15 cellular contexts compared by ENCODE assay signal in genomic region chr3:140816372-140816771, GRCh38.
DNase-seq lines count a peak whose midpoint lies in the region; ATAC-seq lines count a peak whose summit lies in the region.
"Had no signal": no experiment of that assay in that cellular context is flagged by ENCODE, and none has a peak within 500 bp of the region (broad histone marks: within the 10 kb centered on the region; RNA-seq: fewer than 3 reads in every experiment).

No MANE protein-coding gene starts in this region.

- in situ Hi-C loops in GM23248 (cut with MboI) = no loop called here

- no peaks in the 10 kb centered on the region for H3K79me2 ChIP-seq in GM23248 (ENCODE audit: insufficient read depth)

- no peaks in the 10 kb centered on the region for H3K27me3 ChIP-seq in GM23248 (replicated peaks; ENCODE audit: insufficient read depth)
- H3K27me3 ChIP-seq: upper lobe of left lung had no signal

- no peaks in the 10 kb centered on the region for H3K4me1 Mint-ChIP-seq in natural killer cell treated with Interleukin-12 subunit alpha and Interleukin-12 subunit beta and Interleukin-15 and Interleukin-18, amount 100 ng/mL, for 72 hours (ENCODE audit: low read depth in 2 of 2)

- no peaks in the 10 kb centered on the region for H3K36me3 ChIP-seq in GM23248 (ENCODE audit: low read depth)
- H3K36me3 ChIP-seq: upper lobe of left lung had no signal

- H3K9me3 Mint-ChIP-seq in natural killer cell treated with Interleukin-12 subunit alpha and Interleukin-12 subunit beta and Interleukin-15 and Interleukin-18, amount 100 ng/mL, for 72 hours = peaks cover 2% of the 10 kb centered on the region

- H3K9me3 ChIP-seq in GM23248 (ENCODE audit: low read depth) = no peaks in the 10 kb centered on the region
- H3K9me3 ChIP-seq: A549, upper lobe of left lung had no signal

- no peak overlapping the region for H2AFZ ChIP-seq in GM23248

- no peaks in the 10 kb centered on the region for H3K9me2 ChIP-seq in GM23248 (ENCODE audit: insufficient read depth)

- ATAC-seq in GM19328 (IDR thresholded peaks at IDR 0.05; ENCODE audit: unreplicated experiment) = peak; percentile 93
- ATAC-seq in HG02763 (IDR thresholded peaks at IDR 0.05; ENCODE audit: unreplicated experiment) = peak; percentile 83
- peak; percentile 95 for ATAC-seq in HG03520 (IDR thresholded peaks at IDR 0.05; ENCODE audit: unreplicated experiment)
- ATAC-seq in natural killer cell treated with Interleukin-12 subunit alpha and Interleukin-12 subunit beta and Interleukin-15 and Interleukin-18, amount 100 ng/mL, for 72 hours = no peak
- ATAC-seq: A549; activated CD4-positive, CD25-positive, alpha-beta regulatory T cell treated with anti-CD3 and anti-CD28 coated beads, Interleukin-2, amount 50 U/mL, for 24 hours; left ventricle myocardium superior had no signal

- no peaks in the 10 kb centered on the region for H4K20me1 ChIP-seq in GM23248 (ENCODE audit: insufficient read depth)

- H3K9ac ChIP-seq in GM23248 = no peak overlapping the region

- peak; percentile 41 for DNase-seq in CD1c-positive myeloid dendritic cell (ENCODE audit: extremely low spot score)
- no peak for DNase-seq in natural killer cell treated with Interleukin-12 subunit alpha and Interleukin-12 subunit beta and Interleukin-15 and Interleukin-18, amount 100 ng/mL, for 72 hours (ENCODE audit: low spot score)
- DNase-seq in stimulated activated CD4-positive, alpha-beta T cell treated with anti-CD3 and anti-CD28 coated beads, Interleukin-4, amount 100 ng/mL, for 4 hours = no peak
- DNase-seq in DMS79 (lab: John Stamatoyannopoulos, UW) = no peak
- no peak for DNase-seq in GM23248
- DNase-seq: activated naive CD4-positive, alpha-beta T cell; left ventricle myocardium superior; NCI-H1417 treated with DMSO at 0.1 percent for 48 hours; upper lobe of left lung had no signal

- H3K27ac ChIP-seq in GM23248 = no peak overlapping the region
- H3K27ac ChIP-seq: A549, upper lobe of left lung had no signal

- H3K4me2 ChIP-seq in GM23248 (ENCODE audit: unreplicated experiment) = no peak overlapping the region
- H3K4me2 ChIP-seq: A549 had no signal

- H3K27me3 Mint-ChIP-seq in natural killer cell treated with Interleukin-12 subunit alpha and Interleukin-12 subunit beta and Interleukin-15 and Interleukin-18, amount 100 ng/mL, for 72 hours = peaks cover 2 to 33% of the 10 kb centered on the region in 2 donors
- H3K27me3 Mint-ChIP-seq: progenitor cell of endocrine pancreas had no signal

- H3K36me3 Mint-ChIP-seq in natural killer cell treated with Interleukin-12 subunit alpha and Interleukin-12 subunit beta and Interleukin-15 and Interleukin-18, amount 100 ng/mL, for 72 hours = no peaks in the 10 kb centered on the region

- H3K4me3 ChIP-seq in GM23248 = no peak overlapping the region
- H3K4me3 ChIP-seq: A549, upper lobe of left lung had no signal

- no peaks in the 10 kb centered on the region for H3K4me1 ChIP-seq in GM23248 (ENCODE audit: insufficient read depth)
- H3K4me1 ChIP-seq: A549, upper lobe of left lung had no signal

- no peak overlapping the region for H3K4me3 Mint-ChIP-seq in natural killer cell treated with Interleukin-12 subunit alpha and Interleukin-12 subunit beta and Interleukin-15 and Interleukin-18, amount 100 ng/mL, for 72 hours

- H3K27ac Mint-ChIP-seq in natural killer cell treated with Interleukin-12 subunit alpha and Interleukin-12 subunit beta and Interleukin-15 and Interleukin-18, amount 100 ng/mL, for 72 hours = no peak overlapping the region
- H3K27ac Mint-ChIP-seq: progenitor cell of endocrine pancreas had no signal

- WGBS in GM23248 (ENCODE audit: low coverage in 1 of 2, low lambda C conversion rate in 2 of 2, missing lambda C conversion rate in 2 of 2), 2 experiments = 20% methylated on average over 3 of the region's 3 CpGs

- H3F3A ChIP-seq in GM23248 (ENCODE audit: insufficient read depth) = no peaks in the 10 kb centered on the region

Comparison
In these comparisons a context has a peak if more than half of its experiments do, and no peak if none do; other contexts are left out.
1. ATAC-seq: peak in GM19328 (single experiment), HG02763 (single experiment) and HG03520 (single experiment); none in natural killer cell treated with Interleukin-12 subunit alpha and Interleukin-12 subunit beta and Interleukin-15 and Interleukin-18, amount 100 ng/mL, for 72 hours (0 of 2).